In genomic region chr17:61583660-61584264, GRCh38 we compare ENCODE assay signal across 2 cellular contexts.
TF ChIP-seq lines count a peak whose summit lies in the region.

No MANE protein-coding gene starts in this region.

TF ChIP-seq in HepG2, 621 proteins besides CTCF, POLR2A, EP300 and RAD21 (continued from another document and continues in another):
- TF ChIP-seq KDM2A (CRISPR knock-in tag; IDR thresholded peaks at IDR 0.05; ENCODE audit: borderline replicate concordance, low read depth) (no peak), TAF1 (CRISPR knock-in tag; IDR thresholded peaks at IDR 0.05) (no peak), FOXJ3 (CRISPR knock-in tag; IDR thresholded peaks at IDR 0.05; ENCODE audit: borderline replicate concordance) (no peak), ZNF121 (CRISPR knock-in tag; IDR thresholded peaks at IDR 0.05) (peak; percentile 96), RBM39 (IDR thresholded peaks at IDR 0.05; ENCODE audit: low read depth, low read length, poor library complexity, severe bottlenecking) (no peak), PTBP1 (IDR thresholded peaks at IDR 0.05; ENCODE audit: low read depth, low read length, poor library complexity, severe bottlenecking) (no peak), KLF12 (CRISPR knock-in tag; IDR thresholded peaks at IDR 0.05; ENCODE audit: borderline replicate concordance) (no peak), HMGXB4 (CRISPR knock-in tag; IDR thresholded peaks at IDR 0.05; ENCODE audit: borderline replicate concordance in 1 of 2, low read depth in 1 of 2) (no peak), CENPT (CRISPR knock-in tag; IDR thresholded peaks at IDR 0.05; ENCODE audit: low read depth) (no peak), MAX (IDR thresholded peaks at IDR 0.05) (0 out of 2 replicates have a peak, but pooled peaks have one; percentile 28), ZBTB1 (CRISPR knock-in tag; IDR thresholded peaks at IDR 0.05; ENCODE audit: borderline replicate concordance) (no peak), SMARCE1 (IDR thresholded peaks at IDR 0.05; ENCODE audit: borderline replicate concordance) (no peak), HDAC1 (CRISPR knock-in tag; IDR thresholded peaks at IDR 0.05) (peak; percentile 38; the same call in 1 of the 2 replicates), NR3C1 (CRISPR knock-in tag; IDR thresholded peaks at IDR 0.05) (no peak), ZBTB7A (CRISPR knock-in tag; IDR thresholded peaks at IDR 0.05) (no peak), ZNF101 (CRISPR knock-in tag; IDR thresholded peaks at IDR 0.05; ENCODE audit: borderline replicate concordance, low read depth) (no peak), ZNF616 (CRISPR knock-in tag; IDR thresholded peaks at IDR 0.05; ENCODE audit: low read depth) (no peak), ATF1 (CRISPR knock-in tag; IDR thresholded peaks at IDR 0.05) (0 out of 2 replicates have a peak, but pooled peaks have one; percentile 13), ZNF766 (CRISPR knock-in tag; IDR thresholded peaks at IDR 0.05; ENCODE audit: borderline replicate concordance) (0 out of 2 replicates have a peak, but pooled peaks have one; percentile 33), ZMYM3 (CRISPR knock-in tag; IDR thresholded peaks at IDR 0.05) (peak; percentile 60), ZNF552 (CRISPR knock-in tag; IDR thresholded peaks at IDR 0.05; ENCODE audit: borderline replicate concordance) (no peak), ZNF3 (CRISPR knock-in tag; IDR thresholded peaks at IDR 0.05) (no peak), YY1 (IDR thresholded peaks at IDR 0.05; ENCODE audit: insufficient read depth, insufficient replicate concordance, low read depth, low read length) (no peak), NFE2L1 (CRISPR knock-in tag; IDR thresholded peaks at IDR 0.05; ENCODE audit: borderline replicate concordance) (no peak), SOX6 (IDR thresholded peaks at IDR 0.05) (no peak), SOX6 (CRISPR knock-in tag; IDR thresholded peaks at IDR 0.05) (peak; percentile 45; the same call in 1 of the 2 replicates), ZMYM2 (CRISPR knock-in tag; IDR thresholded peaks at IDR 0.05) (peak; percentile 72), ZBTB7B (CRISPR knock-in tag; IDR thresholded peaks at IDR 0.05) (no peak), SAP130 (CRISPR knock-in tag; IDR thresholded peaks at IDR 0.05; ENCODE audit: low read depth) (0 out of 2 replicates have a peak, but pooled peaks have one; percentile 21), CHD4 (IDR thresholded peaks at IDR 0.05; ENCODE audit: borderline replicate concordance, low read length) (0 out of 2 replicates have a peak, but pooled peaks have one; percentile 24), ZNF790 (CRISPR knock-in tag; IDR thresholded peaks at IDR 0.05; ENCODE audit: borderline replicate concordance) (no peak), ZNF891 (CRISPR knock-in tag; IDR thresholded peaks at IDR 0.05) (no peak)
- TF ChIP-seq, protein P1, sequence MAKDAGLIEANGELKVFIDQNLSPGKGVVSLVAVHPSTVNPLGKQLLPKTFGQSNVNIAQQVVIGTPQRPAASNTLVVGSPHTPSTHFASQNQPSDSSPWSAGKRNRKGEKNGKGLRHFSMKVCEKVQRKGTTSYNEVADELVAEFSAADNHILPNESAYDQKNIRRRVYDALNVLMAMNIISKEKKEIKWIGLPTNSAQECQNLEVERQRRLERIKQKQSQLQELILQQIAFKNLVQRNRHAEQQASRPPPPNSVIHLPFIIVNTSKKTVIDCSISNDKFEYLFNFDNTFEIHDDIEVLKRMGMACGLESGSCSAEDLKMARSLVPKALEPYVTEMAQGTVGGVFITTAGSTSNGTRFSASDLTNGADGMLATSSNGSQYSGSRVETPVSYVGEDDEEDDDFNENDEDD (CRISPR knock-in tag; IDR thresholded peaks at IDR 0.05; ENCODE audit: borderline replicate concordance), result no peak
- TF ChIP-seq, protein P2, sequence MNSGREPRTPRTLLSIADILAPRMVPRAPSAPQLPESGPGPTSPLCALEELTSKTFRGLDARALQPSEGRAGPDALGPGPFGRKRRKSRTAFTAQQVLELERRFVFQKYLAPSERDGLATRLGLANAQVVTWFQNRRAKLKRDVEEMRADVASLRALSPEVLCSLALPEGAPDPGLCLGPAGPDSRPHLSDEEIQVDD (CRISPR knock-in tag; IDR thresholded peaks at IDR 0.05; ENCODE audit: borderline replicate concordance), result no peak
- TF ChIP-seq, protein P3, sequence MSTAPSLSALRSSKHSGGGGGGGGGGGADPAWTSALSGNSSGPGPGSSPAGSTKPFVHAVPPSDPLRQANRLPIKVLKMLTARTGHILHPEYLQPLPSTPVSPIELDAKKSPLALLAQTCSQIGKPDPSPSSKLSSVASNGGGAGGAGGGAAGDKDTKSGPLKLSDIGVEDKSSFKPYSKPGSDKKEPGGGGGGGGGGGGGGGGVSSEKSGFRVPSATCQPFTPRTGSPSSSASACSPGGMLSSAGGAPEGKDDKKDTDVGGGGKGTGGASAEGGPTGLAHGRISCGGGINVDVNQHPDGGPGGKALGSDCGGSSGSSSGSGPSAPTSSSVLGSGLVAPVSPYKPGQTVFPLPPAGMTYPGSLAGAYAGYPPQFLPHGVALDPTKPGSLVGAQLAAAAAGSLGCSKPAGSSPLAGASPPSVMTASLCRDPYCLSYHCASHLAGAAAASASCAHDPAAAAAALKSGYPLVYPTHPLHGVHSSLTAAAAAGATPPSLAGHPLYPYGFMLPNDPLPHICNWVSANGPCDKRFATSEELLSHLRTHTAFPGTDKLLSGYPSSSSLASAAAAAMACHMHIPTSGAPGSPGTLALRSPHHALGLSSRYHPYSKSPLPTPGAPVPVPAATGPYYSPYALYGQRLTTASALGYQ (CRISPR knock-in tag; IDR thresholded peaks at IDR 0.05), result no peak

TF ChIP-seq in SK-N-SH, 30 proteins besides CTCF, POLR2A, EP300 and RAD21 (continued from another document):
- TF ChIP-seq YY1 (IDR thresholded peaks at IDR 0.05; ENCODE audit: low read depth) (no peak), TEAD4 (IDR thresholded peaks at IDR 0.05; ENCODE audit: borderline replicate concordance, insufficient read depth) (no peak), TCF12 (IDR thresholded peaks at IDR 0.05) (no peak), RFX5 (IDR thresholded peaks at IDR 0.05; ENCODE audit: low read length) (no peak), NFIC (IDR thresholded peaks at IDR 0.05; ENCODE audit: borderline replicate concordance) (no peak), CHD2 (IDR thresholded peaks at IDR 0.05; ENCODE audit: low read length, partially characterized antibody) (no peak), SIN3A (IDR thresholded peaks at IDR 0.05; ENCODE audit: borderline replicate concordance, low read depth, low read length) (no peak), USF2 (IDR thresholded peaks at IDR 0.05; ENCODE audit: borderline replicate concordance, low read depth, low read length) (no peak)
